Comparison of ENCODE assay signal across 14 cellular contexts in the genomic region with DNA sequence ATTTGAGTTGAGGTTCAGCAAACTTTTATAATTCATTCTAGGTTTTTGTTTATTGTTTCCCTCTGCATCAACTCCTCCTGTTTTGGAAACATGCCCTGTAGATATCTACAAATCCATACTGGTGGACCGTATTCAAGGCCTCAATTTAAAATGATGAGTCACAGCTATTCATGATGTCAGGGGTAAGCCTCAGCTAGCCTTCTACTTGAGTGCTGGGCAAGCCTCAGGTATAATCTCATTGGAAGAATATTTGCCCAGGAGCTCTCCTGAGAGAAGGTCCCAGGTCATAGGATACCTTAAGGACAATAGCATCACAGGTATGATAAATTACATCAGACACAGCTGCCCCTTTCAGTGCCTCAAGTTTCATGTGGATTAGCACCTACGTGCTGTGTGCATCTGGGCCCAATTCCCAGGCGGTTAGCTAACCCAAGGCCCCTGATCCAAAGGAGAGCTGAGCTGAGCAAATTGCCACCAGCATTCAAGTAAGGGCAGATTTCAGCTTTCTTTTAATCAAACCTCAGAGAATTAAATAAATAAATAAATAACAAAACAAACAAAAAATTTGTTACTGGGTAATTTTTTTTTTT.
DNase-seq lines count a peak whose midpoint lies in the region.
"Had no signal": no experiment of that assay in that cellular context is flagged by ENCODE, and none has a peak within 500 bp of the region (broad histone marks: within the 10 kb centered on the region; RNA-seq: fewer than 3 reads in every experiment).

No MANE protein-coding gene starts in this region.

- DNase-seq in DMS53 treated with DMSO at 0.1 percent for 48 hours (lab: John Stamatoyannopoulos, UW; ENCODE audit: unreplicated experiment) = peak; percentile 60
- peak; percentile 98 for DNase-seq in NCI-H2107 treated with DMSO at 0.1 percent for 48 hours (lab: John Stamatoyannopoulos, UW; ENCODE audit: unreplicated experiment)
- DNase-seq in amniotic epithelial cell (ENCODE audit: low read depth) = peak; percentile 5
- peak; percentile 61 for DNase-seq in kidney tubule cell (ENCODE audit: low spot score)
- no peak for DNase-seq in T-helper 1 cell
- DNase-seq in effector memory CD4-positive, alpha-beta T cell = no peak
- no peak for DNase-seq in DMS114 treated with DMSO at 0.1 percent for 48 hours (lab: John Stamatoyannopoulos, UW; ENCODE audit: unreplicated experiment)
- no peak for DNase-seq in NCI-H1694 treated with DMSO at 0.1 percent for 48 hours (lab: John Stamatoyannopoulos, UW)
- DNase-seq: activated gamma-delta T cell treated with Interleukin-2 at 50 U/mL for 16 hours; central memory CD4-positive, alpha-beta T cell; NCI-H774; stimulated activated naive CD4-positive, alpha-beta T cell had no signal

- no peaks in the 10 kb centered on the region for H3K27me3 ChIP-seq in effector memory CD4-positive, alpha-beta T cell (replicated peaks; ENCODE audit: control insufficient read depth, insufficient read depth, low read length, poor library complexity, severe bottlenecking)
- H3K27me3 ChIP-seq: vagina had no signal

- no peaks in the 10 kb centered on the region for H3K4me1 ChIP-seq in effector memory CD4-positive, alpha-beta T cell (ENCODE audit: control insufficient read depth, insufficient read depth, low read length, poor library complexity, severe bottlenecking)
- H3K4me1 ChIP-seq: vagina had no signal

- H3K36me3 ChIP-seq in effector memory CD4-positive, alpha-beta T cell (ENCODE audit: control insufficient read depth, insufficient read depth, low read length) = no peaks in the 10 kb centered on the region
- H3K36me3 ChIP-seq: vagina had no signal

- H3K9me3 ChIP-seq in effector memory CD4-positive, alpha-beta T cell (ENCODE audit: control insufficient read depth, low read length) = no peaks in the 10 kb centered on the region
- H3K9me3 ChIP-seq: vagina had no signal

- no peak overlapping the region for H3K27ac ChIP-seq in effector memory CD4-positive, alpha-beta T cell (ENCODE audit: insufficient read depth, low read length, poor library complexity, severe bottlenecking)
- H3K27ac ChIP-seq: SK-N-MC, vagina had no signal

- H3K4me3 ChIP-seq in effector memory CD4-positive, alpha-beta T cell (ENCODE audit: insufficient read depth, low read depth, low read length, poor library complexity, severe bottlenecking) = no peak overlapping the region
- H3K4me3 ChIP-seq: SK-N-MC, vagina had no signal

Comparison
In these comparisons a context has a peak if more than half of its experiments do, and no peak if none do; other contexts are left out.
1. DNase-seq: peak in DMS53 treated with DMSO at 0.1 percent for 48 hours (single experiment), NCI-H2107 treated with DMSO at 0.1 percent for 48 hours (single experiment), amniotic epithelial cell (single experiment) and kidney tubule cell (single experiment); none in T-helper 1 cell (0 of 5), effector memory CD4-positive, alpha-beta T cell (0 of 3), DMS114 treated with DMSO at 0.1 percent for 48 hours (single experiment) and NCI-H1694 treated with DMSO at 0.1 percent for 48 hours (single experiment).